ENCODE assay signal across 10 cellular contexts in the genomic region with DNA sequence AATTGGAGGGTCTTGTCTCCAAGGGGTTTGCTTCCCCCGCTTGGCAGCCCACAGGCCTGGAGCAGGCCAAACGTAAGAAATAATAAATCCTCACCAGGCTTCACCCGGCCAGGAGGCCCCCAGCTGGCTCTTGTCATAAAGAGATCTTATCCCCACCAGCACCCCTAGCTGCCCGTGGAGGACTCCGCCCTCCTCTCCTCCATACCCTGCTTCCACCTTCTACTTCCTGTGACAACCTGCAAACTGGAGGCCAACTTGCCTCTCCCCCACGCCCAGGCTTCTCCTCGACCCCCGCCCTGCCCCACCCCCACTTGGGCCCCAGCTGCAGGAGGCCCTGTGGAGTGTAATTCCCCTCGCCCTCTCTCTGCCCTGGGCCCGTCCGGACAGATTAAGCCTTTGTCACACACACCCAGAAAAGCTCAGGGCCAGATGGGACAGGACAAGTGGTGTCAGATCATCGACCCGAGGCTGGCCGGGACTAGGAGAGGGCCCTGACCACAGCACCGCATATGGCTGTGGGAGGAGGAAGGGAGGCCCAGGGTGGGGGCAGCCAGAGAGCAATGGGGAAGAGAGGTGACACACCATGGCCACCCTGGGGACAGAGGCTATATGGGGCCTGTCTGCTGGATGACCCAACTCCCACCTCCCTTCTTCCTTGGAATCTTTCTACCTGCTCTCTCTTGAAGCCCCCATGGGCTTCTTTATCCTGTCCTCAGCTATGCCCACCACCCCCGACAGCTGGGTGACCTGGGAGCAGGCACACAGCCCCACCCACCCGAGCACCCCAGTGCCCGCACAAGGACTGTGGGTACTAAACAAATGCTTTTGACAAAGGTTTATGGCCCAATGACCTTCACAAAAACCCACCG. TPM values are rescaled to one million over a fixed set of nuclear protein-coding genes. Genes with fewer than 3 reads are reported as not detected.
DNase-seq lines count a peak whose midpoint lies in the region; ATAC-seq, FAIRE-seq and TF ChIP-seq lines count a peak whose summit lies in the region.
"Had no signal": no experiment of that assay in that cellular context is flagged by ENCODE, and none has a peak within 500 bp of the region (broad histone marks: within the 10 kb centered on the region; RNA-seq: fewer than 3 reads in every experiment).

No MANE protein-coding gene starts in this region.

- no peak for TF ChIP-seq POLR2A in H54 (IDR thresholded peaks at IDR 0.05; ENCODE audit: low read depth, low read length)

- WGBS in aorta, 2 donors: 83 to 85% methylated on average over 19 of the region's 19 CpGs

- H3K27ac ChIP-seq in dorsolateral prefrontal cortex (peak overlapping the region in 50 of 59 donors; percentile 24 to 96 (median 87)), aorta (ENCODE audit: low read depth in 1 of 2, low read length in 2 of 2) (no peak overlapping the region)

- H3K27me3 ChIP-seq in dorsolateral prefrontal cortex (no peaks in the 10 kb centered on the region), aorta (ENCODE audit: control insufficient read depth in 1 of 2, insufficient read depth in 2 of 2, low read length in 1 of 2) (no peaks in the 10 kb centered on the region)
- H3K27me3 ChIP-seq: adrenal gland, Peyer's patch had no signal

- no peaks in the 10 kb centered on the region for H3K36me3 ChIP-seq in aorta (ENCODE audit: control insufficient read depth in 1 of 2, insufficient read depth in 2 of 2, low read length in 1 of 2)
- H3K36me3 ChIP-seq: adrenal gland, Peyer's patch had no signal

- intact Hi-C loops in dorsolateral prefrontal cortex (cut with DNase I): loop anchor here (5.0 to 10.0 kb wide), 3 partner anchors 44 to 74 kb away; no protein-coding TSS in a partner anchor
- intact Hi-C loops in sciatic nerve (cut with DNase I): loop anchor here (10.0 kb wide), 1 partner anchor 64 kb away; no protein-coding TSS in a partner anchor
- intact Hi-C loops in aorta (cut with DNase I): no loop called here

- no peaks in the 10 kb centered on the region for H3K4me1 ChIP-seq in aorta (ENCODE audit: control insufficient read depth in 1 of 2, insufficient read depth in 2 of 2, low read length in 2 of 2)

- H3K9me3 ChIP-seq in aorta (ENCODE audit: control insufficient read depth, low read length): no peaks in the 10 kb centered on the region
- H3K9me3 ChIP-seq: adrenal gland, Peyer's patch had no signal

- peak; percentile 34 for DNase-seq in activated CD4-positive, alpha-beta T cell treated with anti-CD3 and anti-CD28 coated beads for 48 hours
- DNase-seq in activated CD4-positive, alpha-beta T cell treated with anti-CD3 and anti-CD28 coated beads, Interleukin-2, amount 50 U/mL, for 4 hours: no peak
- peak; percentile 14 for DNase-seq in RCC 7860 (ENCODE audit: low spot score)
- DNase-seq in dorsolateral prefrontal cortex: peak in 2 of 10 donors; percentile 45 to 47
- DNase-seq in sciatic nerve (ENCODE audit: low spot score): no peak
- no peak for DNase-seq in H54 (ENCODE audit: insufficient read length, low spot score)
- no peak for DNase-seq in kidney tubule cell (ENCODE audit: low spot score)
- DNase-seq in aorta: no peak
- DNase-seq: adrenal gland had no signal

- FAIRE-seq in RCC 7860 (lab: Jason Lieb, UNC) (no peak), H54 (lab: Jason Lieb, UNC) (no peak)

- peak overlapping the region in 2 of 59 donors; percentile 81 to 86 for H3K4me3 ChIP-seq in dorsolateral prefrontal cortex
- H3K4me3 ChIP-seq in aorta (ENCODE audit: low read length in 2 of 2): no peak overlapping the region
- H3K4me3 ChIP-seq: adrenal gland, Peyer's patch had no signal

- ATAC-seq in sciatic nerve: peak; percentile 22
- ATAC-seq in aorta (ENCODE audit: low FRiP score): no peak

- no peak for TF ChIP-seq CTCF in dorsolateral prefrontal cortex (IDR thresholded peaks at IDR 0.05 in 54 of 56, conservative IDR thresholded peaks at IDR 0.05 in 2 of 56; ENCODE audit: low read depth in 1 of 56, partially characterized antibody in 56 of 56)

RNA-seq across cellular contexts. Expression of a gene that starts 3.9 kb away (rescaled TPM):
- total RNA-seq in dorsolateral prefrontal cortex: 10 to 100 TPM; 29.4 to 56.2 (median 42.8) TPM
- 39.4 TPM for total RNA-seq in sciatic nerve
- total RNA-seq in aorta: 10 to 100 TPM; 13.0 to 29.5 TPM
- polyA plus RNA-seq in aorta: 1 to 10 TPM; 2.3 to 3.0 TPM

Comparison
In these comparisons a context has a peak if more than half of its experiments do, and no peak if none do; other contexts are left out.
1. DNase-seq: peak in activated CD4-positive, alpha-beta T cell treated with anti-CD3 and anti-CD28 coated beads for 48 hours (single experiment) and RCC 7860 (single experiment); none in activated CD4-positive, alpha-beta T cell treated with anti-CD3 and anti-CD28 coated beads, Interleukin-2, amount 50 U/mL, for 4 hours (0 of 2), sciatic nerve (single experiment), H54 (single experiment), kidney tubule cell (single experiment) and aorta (0 of 2).
2. H3K27ac ChIP-seq: peak in dorsolateral prefrontal cortex (50 of 59); none in aorta (0 of 2).
3. intact Hi-C loops: an anchor here in dorsolateral prefrontal cortex (5.0 to 10.0 kb wide) and sciatic nerve (10.0 kb wide); none called in aorta.